ENCODE assay signal across 8 cellular contexts in the genomic region with DNA sequence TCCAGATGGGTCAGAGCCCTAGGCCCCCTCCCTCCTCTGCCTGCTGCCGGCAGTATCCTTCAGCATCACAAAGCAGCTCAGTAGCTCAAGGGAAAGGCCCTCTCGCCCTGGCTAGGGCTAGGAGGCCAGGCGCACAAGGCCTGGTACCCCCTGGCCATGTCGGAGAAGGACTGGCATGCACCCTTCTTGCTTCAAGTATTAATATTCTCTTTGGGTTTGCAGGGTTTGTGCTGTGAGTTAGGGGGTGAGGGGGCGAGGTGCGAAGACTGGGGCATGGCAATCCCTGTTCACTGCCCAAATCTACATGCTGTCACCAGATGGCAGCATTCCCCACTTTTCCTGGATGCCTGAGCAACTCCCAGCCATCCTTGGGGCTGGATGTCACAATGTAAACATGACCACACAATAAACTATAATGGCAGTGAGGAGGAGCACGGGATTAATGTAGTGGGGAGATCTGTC.
DNase-seq lines count a peak whose midpoint lies in the region; ATAC-seq and TF ChIP-seq lines count a peak whose summit lies in the region.

No MANE protein-coding gene starts in this region.

- H3K9ac ChIP-seq in Loucy (ENCODE audit: low read depth, low read length, poor library complexity, severe bottlenecking): no peak overlapping the region

- no peaks in the 10 kb centered on the region for H3K9me2 ChIP-seq in Loucy (replicated peaks; ENCODE audit: low read depth, low read length)

- no peaks in the 10 kb centered on the region for H4K20me1 ChIP-seq in Loucy (ENCODE audit: insufficient read depth, low read length, poor library complexity, severe bottlenecking)

- H3F3A ChIP-seq in Loucy (ENCODE audit: low read depth): no peaks in the 10 kb centered on the region

- H3K36me3 Mint-ChIP-seq in osteocyte (ENCODE audit: unreplicated experiment) (peaks cover 12% of the 10 kb centered on the region), natural killer cell (no peaks in the 10 kb centered on the region)

- peak; percentile 9 for DNase-seq in SIG-M5 treated with dmso at 0.1 percent for 504 hours (lab: John Stamatoyannopoulos, UW; ENCODE audit: unreplicated experiment)
- no peak for DNase-seq in SIG-M5 (lab: John Stamatoyannopoulos, UW)
- DNase-seq in T1000 (lab: John Stamatoyannopoulos, UW): peak; percentile 39
- DNase-seq in fibroblast of the conjunctiva (ENCODE audit: low read depth): peak; percentile 70
- DNase-seq in osteocyte (ENCODE audit: extremely low spot score, unreplicated experiment): no peak
- no peak for DNase-seq in natural killer cell
- no peak for DNase-seq in stimulated activated naive CD4-positive, alpha-beta T cell (lab: John Stamatoyannopoulos, UW)

- no peak overlapping the region for H3K4me2 ChIP-seq in Loucy (ENCODE audit: low read depth, low read length, poor library complexity, severe bottlenecking)

- H3K27me3 Mint-ChIP-seq in osteocyte (ENCODE audit: unreplicated experiment) (no peaks in the 10 kb centered on the region), natural killer cell (ENCODE audit: low read depth in 2 of 2) (no peaks in the 10 kb centered on the region)

- H3K27ac Mint-ChIP-seq in osteocyte (ENCODE audit: unreplicated experiment) (peak overlapping the region; percentile 50), natural killer cell (no peak overlapping the region)

- H3K9me3 Mint-ChIP-seq in osteocyte (ENCODE audit: unreplicated experiment) (no peaks in the 10 kb centered on the region), natural killer cell (no peaks in the 10 kb centered on the region)

- no peak overlapping the region for H3K4me3 ChIP-seq in Loucy (ENCODE audit: low read length, poor library complexity, severe bottlenecking)

- H3K9me3 ChIP-seq in Loucy (ENCODE audit: insufficient read depth, low read depth, low read length): no peaks in the 10 kb centered on the region

- no peaks in the 10 kb centered on the region for H3K36me3 ChIP-seq in Loucy (ENCODE audit: insufficient read depth, low read length)

- no peaks in the 10 kb centered on the region for H3K79me2 ChIP-seq in Loucy (ENCODE audit: insufficient read depth, low read length)

- H3K4me1 Mint-ChIP-seq in osteocyte (ENCODE audit: unreplicated experiment) (peaks cover 8% of the 10 kb centered on the region), natural killer cell (no peaks in the 10 kb centered on the region)

- TF ChIP-seq CTCF in Loucy (conservative IDR thresholded peaks at IDR 0.05; ENCODE audit: low read length): peak; percentile 64
- TF ChIP-seq CTCF in osteocyte (IDR thresholded peaks at IDR 0.05): peak; percentile 83
- TF ChIP-seq CTCF in natural killer cell (IDR thresholded peaks at IDR 0.05): no peak

- H3K27me3 ChIP-seq in Loucy (ENCODE audit: insufficient read depth, low read length, poor library complexity, severe bottlenecking): no peaks in the 10 kb centered on the region

- no peaks in the 10 kb centered on the region for H3K4me1 ChIP-seq in Loucy (ENCODE audit: insufficient read depth, low read length, poor library complexity, severe bottlenecking)

- intact Hi-C loops in natural killer cell (cut with micrococcal nuclease): no loop called here

- H2AFZ ChIP-seq in Loucy (ENCODE audit: low read length): no peak overlapping the region

- ATAC-seq in natural killer cell: no peak

- H3K4me3 Mint-ChIP-seq in osteocyte (ENCODE audit: unreplicated experiment): no peak overlapping the region
- H3K4me3 Mint-ChIP-seq in natural killer cell: no peak overlapping the region

Comparison
In these comparisons a context has a peak if more than half of its experiments do, and no peak if none do; other contexts are left out.
1. DNase-seq: peak in SIG-M5 treated with dmso at 0.1 percent for 504 hours (single experiment), T1000 (single experiment) and fibroblast of the conjunctiva (single experiment); none in SIG-M5 (single experiment), osteocyte (single experiment), natural killer cell (single experiment) and stimulated activated naive CD4-positive, alpha-beta T cell (0 of 6).